25 cellular contexts compared by ENCODE assay signal in genomic region chr16:77732241-77732946, GRCh38. TPM values are rescaled to one million over a fixed set of nuclear protein-coding genes. Genes with fewer than 3 reads are reported as not detected.
DNase-seq lines count a peak whose midpoint lies in the region; ATAC-seq, FAIRE-seq and TF ChIP-seq lines count a peak whose summit lies in the region.
"Had no signal": no experiment of that assay in that cellular context is flagged by ENCODE, and none has a peak within 500 bp of the region (broad histone marks: within the 10 kb centered on the region; RNA-seq: fewer than 3 reads in every experiment).

No MANE protein-coding gene starts in this region.

- no peak for TF ChIP-seq CTCF in WTC11 (IDR thresholded peaks at IDR 0.05)
- no peak for TF ChIP-seq CTCF in fibroblast of pulmonary artery (IDR thresholded peaks at IDR 0.05; ENCODE audit: low read length, missing control alignments)

- H3K27ac Mint-ChIP-seq in activated naive CD4-positive, alpha-beta T cell treated with anti-CD3 and anti-CD28 coated beads, Interleukin-2, amount 50 U/mL, for 72 hours, result no peak overlapping the region
- H3K27ac Mint-ChIP-seq in WTC11, result no peak overlapping the region
- H3K27ac Mint-ChIP-seq in stimulated activated naive CD8-positive, alpha-beta T cell treated with anti-CD3 and anti-CD28 coated beads, Interleukin-15, amount 100 ng/mL, for 72 hours, result no peak overlapping the region
- H3K27ac Mint-ChIP-seq: activated CD4-positive, alpha-beta T cell treated with anti-CD3 and anti-CD28 coated beads, Interleukin-2, amount 10 ng/mL, durations not matched to agents 24 days and 14 days; nephron had no signal

- H3K36me3 Mint-ChIP-seq in activated naive CD4-positive, alpha-beta T cell treated with anti-CD3 and anti-CD28 coated beads, Interleukin-2, amount 50 U/mL, for 72 hours, result peaks cover 20 to 31% of the 10 kb centered on the region in 2 donors
- H3K36me3 Mint-ChIP-seq in WTC11, result peaks cover 16% of the 10 kb centered on the region

- FAIRE-seq in RCC 7860 (lab: Jason Lieb, UNC), result no peak
- FAIRE-seq: endometrium, GM12878 had no signal

- no peaks in the 10 kb centered on the region for H3K4me1 Mint-ChIP-seq in WTC11
- peaks cover 5% of the 10 kb centered on the region for H3K4me1 Mint-ChIP-seq in stimulated activated naive CD8-positive, alpha-beta T cell treated with anti-CD3 and anti-CD28 coated beads, Interleukin-15, amount 100 ng/mL, for 72 hours
- H3K4me1 Mint-ChIP-seq: nephron had no signal

- CTCF ChIA-PET in WTC11 (lab: Charles Lee), result no interaction called here

- ATAC-seq in activated naive CD4-positive, alpha-beta T cell treated with anti-CD3 and anti-CD28 coated beads, Interleukin-2, amount 50 U/mL, for 72 hours, result peak; percentile 68 to 75
- ATAC-seq in WTC11 (no peak), sciatic nerve (no peak)
- peak; percentile 38 for ATAC-seq in stimulated activated naive CD8-positive, alpha-beta T cell treated with anti-CD3 and anti-CD28 coated beads, Interleukin-15, amount 100 ng/mL, for 72 hours
- ATAC-seq: GM12878, heart left ventricle, psoas muscle had no signal

- H3K9me3 Mint-ChIP-seq in activated naive CD4-positive, alpha-beta T cell treated with anti-CD3 and anti-CD28 coated beads, Interleukin-2, amount 50 U/mL, for 72 hours, result peaks cover 12 to 19% of the 10 kb centered on the region in 2 donors
- H3K9me3 Mint-ChIP-seq in WTC11, result peaks cover 24% of the 10 kb centered on the region
- peaks cover 10 to 17% of the 10 kb centered on the region in 2 donors for H3K9me3 Mint-ChIP-seq in stimulated activated naive CD8-positive, alpha-beta T cell treated with anti-CD3 and anti-CD28 coated beads, Interleukin-15, amount 100 ng/mL, for 72 hours
- H3K9me3 Mint-ChIP-seq: activated CD4-positive, alpha-beta T cell treated with anti-CD3 and anti-CD28 coated beads, Interleukin-2, amount 10 ng/mL, durations not matched to agents 24 days and 14 days had no signal

- no peak overlapping the region for H3K4me3 Mint-ChIP-seq in WTC11
- no peak overlapping the region for H3K4me3 Mint-ChIP-seq in stimulated activated naive CD8-positive, alpha-beta T cell treated with anti-CD3 and anti-CD28 coated beads, Interleukin-15, amount 100 ng/mL, for 72 hours
- H3K4me3 Mint-ChIP-seq: activated CD4-positive, alpha-beta T cell treated with anti-CD3 and anti-CD28 coated beads, Interleukin-2, amount 10 ng/mL, durations not matched to agents 24 days and 14 days; nephron had no signal

- peaks cover 3% of the 10 kb centered on the region; the same call in 1 of the 2 replicates for H3K27me3 Mint-ChIP-seq in WTC11 (ENCODE audit: low read depth)
- H3K27me3 Mint-ChIP-seq in stimulated activated naive CD8-positive, alpha-beta T cell treated with anti-CD3 and anti-CD28 coated beads, Interleukin-15, amount 100 ng/mL, for 72 hours, result no peaks in the 10 kb centered on the region
- H3K27me3 Mint-ChIP-seq: activated CD4-positive, alpha-beta T cell treated with anti-CD3 and anti-CD28 coated beads, Interleukin-2, amount 10 ng/mL, durations not matched to agents 24 days and 14 days had no signal

- no peak overlapping the region for H3K4me3 ChIP-seq in fibroblast of pulmonary artery (replicated peaks; ENCODE audit: low read depth, low read length)
- H3K4me3 ChIP-seq: GM12878, heart left ventricle, psoas muscle, SJCRH30, vagina had no signal

- DNase-seq in activated naive CD4-positive, alpha-beta T cell treated with anti-CD3 and anti-CD28 coated beads, Interleukin-2, amount 50 U/mL, for 72 hours (ENCODE audit: low spot score in 2 of 2), result no peak
- DNase-seq in activated naive CD4-positive, alpha-beta T cell treated with anti-CD3 and anti-CD28 coated beads, Interleukin-2, amount 50 U/mL, for 16 hours, result no peak
- DNase-seq in WTC11 (ENCODE audit: low spot score), result no peak
- peak; percentile 29 for DNase-seq in fibroblast of pulmonary artery (ENCODE audit: low read depth)
- no peak for DNase-seq in stimulated activated naive CD8-positive, alpha-beta T cell treated with anti-CD3 and anti-CD28 coated beads, Interleukin-15, amount 100 ng/mL, for 72 hours
- no peak for DNase-seq in iPS-NIHi11 (ENCODE audit: low spot score)
- no peak for DNase-seq in sciatic nerve (ENCODE audit: low spot score)
- DNase-seq in RCC 7860 (ENCODE audit: low spot score), result no peak
- DNase-seq: ACHN; activated CD4-positive, alpha-beta T cell treated with anti-CD3 and anti-CD28 coated beads, Interleukin-2, amount 10 ng/mL, durations not matched to agents 24 days and 14 days; heart left ventricle; islet precursor cell; mesendoderm; MM.1S; NCI-H2029; NCI-H524; psoas muscle; SJCRH30 had no signal

- intact Hi-C loops in sciatic nerve (cut with DNase I), result no loop called here

- POLR2A ChIA-PET in WTC11 (lab: Charles Lee), result no interaction called here

TF ChIP-seq in WTC11, 78 proteins besides CTCF, POLR2A, EP300 and RAD21:
- TF ChIP-seq GABPB1 (CRISPR knock-in tag; IDR thresholded peaks at IDR 0.05) (peak; percentile 81), GRHL2 (CRISPR knock-in tag; IDR thresholded peaks at IDR 0.05; ENCODE audit: insufficient replicate concordance, severe bottlenecking) (no peak)
TF ChIP-seq in WTC11: peak in this region for 1.

RNA-seq across cellular contexts. Expression of gene NUDT7, which starts 10.1 kb away (rescaled TPM):
- total RNA-seq in activated naive CD4-positive, alpha-beta T cell treated with anti-CD3 and anti-CD28 coated beads, Interleukin-2, amount 50 U/mL, for 72 hours, result 1 to 10 TPM; 5.2 to 6.7 TPM
- 7.5 to 11.3 TPM (median 10.7 TPM) in 3 replicates for total RNA-seq in WTC11 (2021)
- 8.2 TPM for total RNA-seq in sciatic nerve
- total RNA-seq: SJCRH30 had no signal

RNA-seq across cellular contexts. Expression of gene VAT1L, which starts 56.0 kb away (rescaled TPM):
- total RNA-seq in activated naive CD4-positive, alpha-beta T cell treated with anti-CD3 and anti-CD28 coated beads, Interleukin-2, amount 50 U/mL, for 72 hours, result not detected
- total RNA-seq in WTC11 (2021) (19.1 to 22.2 TPM (median 22.0 TPM) in 3 replicates), sciatic nerve (36.1 TPM)
- total RNA-seq: activated CD4-positive, alpha-beta T cell treated with anti-CD3 and anti-CD28 coated beads, Interleukin-2, amount 10 ng/mL, durations not matched to agents 24 days and 14 days; chondrocyte; G401; SJCRH30; T-helper 2 cell treated with Interferon-gamma antibody and Interleukin-4, amounts not matched to agents 100 ng/mL and 5 ng/mL, for 36 hours had no signal

Comparison
In these comparisons a context has a peak if more than half of its experiments do, and no peak if none do; other contexts are left out.
1. ATAC-seq: peak in activated naive CD4-positive, alpha-beta T cell treated with anti-CD3 and anti-CD28 coated beads, Interleukin-2, amount 50 U/mL, for 72 hours (2 of 2) and stimulated activated naive CD8-positive, alpha-beta T cell treated with anti-CD3 and anti-CD28 coated beads, Interleukin-15, amount 100 ng/mL, for 72 hours (single experiment); none in WTC11 (single experiment) and sciatic nerve (single experiment).
2. RNA of gene VAT1L, which starts 56.0 kb away (total RNA-seq): 36.1 TPM in sciatic nerve (single experiment) and 19.1 to 22.2 TPM in WTC11; not detected in activated naive CD4-positive, alpha-beta T cell treated with anti-CD3 and anti-CD28 coated beads, Interleukin-2, amount 50 U/mL, for 72 hours; every median in the first group is over 10 times any median in the second.